ENCODE assay signal across 2 cellular contexts in the genomic region with DNA sequence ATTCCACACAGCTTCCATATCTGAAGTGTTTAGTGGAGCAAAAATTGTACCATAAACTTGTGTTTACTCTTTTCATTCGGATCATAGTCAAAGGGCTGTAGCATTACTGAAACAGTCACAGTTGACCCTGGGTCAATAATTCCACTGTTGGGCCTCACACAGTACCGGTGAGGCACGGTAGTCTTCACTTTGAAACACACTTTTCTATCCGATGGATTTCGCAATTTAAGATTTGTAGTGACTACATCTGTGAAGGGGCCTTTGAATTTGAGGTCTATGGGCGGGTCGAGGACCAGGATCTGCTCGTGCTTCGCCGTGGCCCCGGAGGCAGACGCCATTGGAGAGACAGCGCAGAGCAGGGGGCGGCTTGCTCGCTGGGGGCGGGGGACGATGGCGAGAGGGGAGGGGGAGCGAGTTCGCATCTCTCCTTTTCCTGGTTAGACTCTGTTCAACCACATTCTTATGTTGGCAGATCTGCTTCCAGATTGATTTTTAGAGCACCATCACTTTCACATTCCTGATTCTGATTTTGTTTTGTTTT.
TF ChIP-seq lines count a peak whose summit lies in the region.

No MANE protein-coding gene starts in this region.

TF ChIP-seq in WTC11, 78 proteins besides CTCF, POLR2A, EP300 and RAD21:
- TF ChIP-seq ZNF671 (CRISPR knock-in tag; IDR thresholded peaks at IDR 0.05), result no peak
- no peak for TF ChIP-seq FOXK1 (CRISPR knock-in tag; IDR thresholded peaks at IDR 0.05)
- TF ChIP-seq ESRRA (CRISPR knock-in tag; IDR thresholded peaks at IDR 0.05; ENCODE audit: borderline replicate concordance), result no peak
- no peak for TF ChIP-seq ZMAT4 (CRISPR knock-in tag; IDR thresholded peaks at IDR 0.05)
- no peak for TF ChIP-seq CBFB (CRISPR knock-in tag; IDR thresholded peaks at IDR 0.05; ENCODE audit: low read depth)
- TF ChIP-seq TCF7 (CRISPR knock-in tag; IDR thresholded peaks at IDR 0.05; ENCODE audit: low read depth), result no peak
- TF ChIP-seq ZNF138 (CRISPR knock-in tag; conservative IDR thresholded peaks at IDR 0.05), result no peak
- TF ChIP-seq USF2 (CRISPR knock-in tag; IDR thresholded peaks at IDR 0.05), result no peak
- TF ChIP-seq, protein P1, sequence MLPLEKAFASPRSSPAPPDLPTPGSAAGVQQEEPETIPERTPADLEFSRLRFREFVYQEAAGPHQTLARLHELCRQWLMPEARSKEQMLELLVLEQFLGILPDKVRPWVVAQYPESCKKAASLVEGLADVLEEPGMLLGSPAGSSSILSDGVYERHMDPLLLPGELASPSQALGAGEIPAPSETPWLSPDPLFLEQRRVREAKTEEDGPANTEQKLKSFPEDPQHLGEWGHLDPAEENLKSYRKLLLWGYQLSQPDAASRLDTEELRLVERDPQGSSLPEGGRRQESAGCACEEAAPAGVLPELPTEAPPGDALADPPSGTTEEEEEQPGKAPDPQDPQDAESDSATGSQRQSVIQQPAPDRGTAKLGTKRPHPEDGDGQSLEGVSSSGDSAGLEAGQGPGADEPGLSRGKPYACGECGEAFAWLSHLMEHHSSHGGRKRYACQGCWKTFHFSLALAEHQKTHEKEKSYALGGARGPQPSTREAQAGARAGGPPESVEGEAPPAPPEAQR (CRISPR knock-in tag; IDR thresholded peaks at IDR 0.05), result no peak
- TF ChIP-seq ZBTB43 (CRISPR knock-in tag; IDR thresholded peaks at IDR 0.05), result no peak
- no peak for TF ChIP-seq IRF2 (CRISPR knock-in tag; IDR thresholded peaks at IDR 0.05; ENCODE audit: borderline replicate concordance, low read depth)
- TF ChIP-seq NR3C1 (CRISPR knock-in tag; conservative IDR thresholded peaks at IDR 0.05; ENCODE audit: low read depth), result no peak
- TF ChIP-seq, protein P2, sequence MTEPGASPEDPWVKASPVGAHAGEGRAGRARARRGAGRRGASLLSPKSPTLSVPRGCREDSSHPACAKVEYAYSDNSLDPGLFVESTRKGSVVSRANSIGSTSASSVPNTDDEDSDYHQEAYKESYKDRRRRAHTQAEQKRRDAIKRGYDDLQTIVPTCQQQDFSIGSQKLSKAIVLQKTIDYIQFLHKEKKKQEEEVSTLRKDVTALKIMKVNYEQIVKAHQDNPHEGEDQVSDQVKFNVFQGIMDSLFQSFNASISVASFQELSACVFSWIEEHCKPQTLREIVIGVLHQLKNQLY (CRISPR knock-in tag; IDR thresholded peaks at IDR 0.05), result no peak
- TF ChIP-seq, protein P3, sequence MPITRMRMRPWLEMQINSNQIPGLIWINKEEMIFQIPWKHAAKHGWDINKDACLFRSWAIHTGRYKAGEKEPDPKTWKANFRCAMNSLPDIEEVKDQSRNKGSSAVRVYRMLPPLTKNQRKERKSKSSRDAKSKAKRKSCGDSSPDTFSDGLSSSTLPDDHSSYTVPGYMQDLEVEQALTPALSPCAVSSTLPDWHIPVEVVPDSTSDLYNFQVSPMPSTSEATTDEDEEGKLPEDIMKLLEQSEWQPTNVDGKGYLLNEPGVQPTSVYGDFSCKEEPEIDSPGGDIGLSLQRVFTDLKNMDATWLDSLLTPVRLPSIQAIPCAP (CRISPR knock-in tag; IDR thresholded peaks at IDR 0.05), result no peak
- TF ChIP-seq STAT6 (CRISPR knock-in tag; conservative IDR thresholded peaks at IDR 0.05; ENCODE audit: low read depth), result no peak

TF ChIP-seq in H1, 55 proteins besides CTCF, POLR2A, EP300 and RAD21:
- TF ChIP-seq PHF8 (conservative IDR thresholded peaks at IDR 0.05; ENCODE audit: low read depth, low read length) (no peak), BACH1 (IDR thresholded peaks at IDR 0.05; ENCODE audit: low read length) (no peak), CBX8 (IDR thresholded peaks at IDR 0.05; ENCODE audit: borderline replicate concordance, low read depth, low read length) (no peak), POLR2AphosphoS5 (IDR thresholded peaks at IDR 0.05; ENCODE audit: low read depth, low read length) (no peak), RFX5 (IDR thresholded peaks at IDR 0.05; ENCODE audit: borderline replicate concordance, low read depth, low read length) (no peak), FOSL1 (IDR thresholded peaks at IDR 0.05; ENCODE audit: insufficient read depth, low read depth, low read length) (no peak), CHD2 (IDR thresholded peaks at IDR 0.05; ENCODE audit: low read length) (no peak), SIX5 (IDR thresholded peaks at IDR 0.05; ENCODE audit: low read depth, low read length) (no peak), CHD7 (IDR thresholded peaks at IDR 0.05; ENCODE audit: insufficient replicate concordance, low read length) (no peak)
TF ChIP-seq in H1: peak in this region for 0.
